Comparison of ENCODE assay signal across 17 cellular contexts in the genomic region with DNA sequence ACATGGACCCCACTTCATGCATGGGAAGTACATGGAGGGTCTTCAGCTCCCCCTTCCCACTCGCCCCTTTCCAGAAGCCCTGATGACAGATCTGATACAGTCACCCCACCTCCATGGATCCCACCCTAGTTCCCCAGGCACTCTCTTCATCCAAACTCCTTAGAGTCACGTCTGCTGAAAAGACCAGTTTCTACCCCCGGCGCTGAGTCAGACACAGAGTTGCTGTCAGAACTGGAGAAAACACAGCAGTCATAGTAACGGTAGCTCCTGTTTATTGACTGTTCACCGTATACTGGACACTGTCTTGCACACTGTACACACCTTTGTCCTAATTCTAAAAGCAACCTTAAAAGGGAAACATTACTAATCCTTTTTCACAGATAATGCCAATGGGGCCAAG. TPM values are rescaled to one million over a fixed set of nuclear protein-coding genes. Genes with fewer than 3 reads are reported as not detected.
DNase-seq lines count a peak whose midpoint lies in the region; ATAC-seq, FAIRE-seq and TF ChIP-seq lines count a peak whose summit lies in the region.
"Had no signal": no experiment of that assay in that cellular context is flagged by ENCODE, and none has a peak within 500 bp of the region (broad histone marks: within the 10 kb centered on the region; RNA-seq: fewer than 3 reads in every experiment).

No MANE protein-coding gene starts in this region.

- H3K27me3 ChIP-seq in astrocyte (ENCODE audit: insufficient read depth, low read length) (peaks cover 6% of the 10 kb centered on the region), trophoblast cell (ENCODE audit: insufficient read depth, low read length) (no peaks in the 10 kb centered on the region)
- H3K27me3 ChIP-seq: neutrophil, testis had no signal

- no peak overlapping the region for H3K27ac ChIP-seq in astrocyte (ENCODE audit: low read depth, low read length)
- peak overlapping the region; percentile 86 for H3K27ac ChIP-seq in trophoblast cell (ENCODE audit: low read depth, low read length)
- H3K27ac ChIP-seq: 22Rv1, neutrophil, testis had no signal

- FAIRE-seq in astrocyte (lab: Jason Lieb, UNC): no peak

- H3K4me1 Mint-ChIP-seq in astrocyte (ENCODE audit: low read depth, unreplicated experiment): peaks cover 18% of the 10 kb centered on the region

- no CpG with 5 or more reads among the region's 6 CpGs for WGBS in trophoblast cell (ENCODE audit: extremely low coverage, insufficient coverage, insufficient read length)

- no peak overlapping the region for H4K12ac ChIP-seq in trophoblast cell (ENCODE audit: low read depth, low read length)

- H3K4me3 ChIP-seq in astrocyte (ENCODE audit: insufficient read depth, low read depth, low read length) (no peak overlapping the region), trophoblast cell (ENCODE audit: low read depth, low read length) (no peak overlapping the region)
- H3K4me3 ChIP-seq: testis had no signal

- H3K9me3 Mint-ChIP-seq in astrocyte (ENCODE audit: unreplicated experiment): peaks cover 1% of the 10 kb centered on the region

- peak; percentile 67 to 72 for ATAC-seq in activated CD4-positive, CD25-positive, alpha-beta regulatory T cell treated with anti-CD3 and anti-CD28 coated beads, Interleukin-2, amount 50 U/mL, for 24 hours
- ATAC-seq in HG03432 (IDR thresholded peaks at IDR 0.05; ENCODE audit: unreplicated experiment) (peak; percentile 67), GM21717 (IDR thresholded peaks at IDR 0.05; ENCODE audit: unreplicated experiment) (no peak), HG03460 (IDR thresholded peaks at IDR 0.05; ENCODE audit: unreplicated experiment) (no peak), HG02981 (IDR thresholded peaks at IDR 0.05; ENCODE audit: unreplicated experiment) (no peak)

- H3K4me3 Mint-ChIP-seq in astrocyte (ENCODE audit: unreplicated experiment): no peak overlapping the region

- peak overlapping the region; percentile 54 for H3K14ac ChIP-seq in trophoblast cell (ENCODE audit: low read length)

- H2BK5ac ChIP-seq in trophoblast cell (ENCODE audit: low read depth, low read length, poor library complexity): peak overlapping the region; percentile 79

- TF ChIP-seq CTCF in astrocyte (IDR thresholded peaks at IDR 0.05; ENCODE audit: insufficient read depth, low read depth, low read length): no peak

- H3K4me1 ChIP-seq in astrocyte (ENCODE audit: insufficient read depth, low read length) (peaks cover 17% of the 10 kb centered on the region), trophoblast cell (ENCODE audit: control insufficient read depth in 1 of 2, insufficient read depth in 2 of 2, low read length in 2 of 2) (peaks cover 30 to 32% of the 10 kb centered on the region in 2 experiments)
- H3K4me1 ChIP-seq: testis had no signal

- H3K9ac ChIP-seq in astrocyte (ENCODE audit: low read length): no peak overlapping the region
- no peak overlapping the region for H3K9ac ChIP-seq in trophoblast cell (ENCODE audit: low read length)
- H3K9ac ChIP-seq: SK-N-SH had no signal

- peaks cover 27% of the 10 kb centered on the region for H3K79me1 ChIP-seq in trophoblast cell (ENCODE audit: low read length)

- H3K27me3 Mint-ChIP-seq in astrocyte (ENCODE audit: low read depth, unreplicated experiment): peaks cover 38% of the 10 kb centered on the region

- peak overlapping the region; percentile 61 for H3K18ac ChIP-seq in trophoblast cell (ENCODE audit: low read length)

- no peak overlapping the region for H3K4ac ChIP-seq in trophoblast cell (ENCODE audit: low read depth, low read length)

- H3K23ac ChIP-seq in trophoblast cell (ENCODE audit: low read length): no peak overlapping the region

- no peaks in the 10 kb centered on the region for H3K36me3 ChIP-seq in astrocyte (ENCODE audit: insufficient read depth, low read length)
- H3K36me3 ChIP-seq in trophoblast cell (ENCODE audit: control insufficient read depth in 1 of 2, insufficient read depth in 2 of 2, low read length in 2 of 2): no peaks in the 10 kb centered on the region
- H3K36me3 ChIP-seq: neutrophil had no signal

- H2AK5ac ChIP-seq in trophoblast cell (ENCODE audit: low read length): no peak overlapping the region

- H3K4me2 ChIP-seq in astrocyte (ENCODE audit: low read length): peak overlapping the region; percentile 27
- peak overlapping the region; percentile 30 for H3K4me2 ChIP-seq in trophoblast cell (ENCODE audit: low read length)
- H3K4me2 ChIP-seq: SK-N-SH had no signal

- no peak for DNase-seq in activated CD4-positive, CD25-positive, alpha-beta regulatory T cell (lab: John Stamatoyannopoulos, UW)
- DNase-seq in astrocyte (ENCODE audit: low read depth) (peak; percentile 23), trophoblast cell (no peak)
- DNase-seq: activated CD4-positive, alpha-beta T cell treated with anti-CD3 and anti-CD28 coated beads for 1 hour; activated effector memory CD4-positive, alpha-beta T cell treated with Interleukin-2 at 50 U/mL for 16 hours; COR-L47; Karpas-422; NCI-H2081; SK-N-SH; testis had no signal

- H3K9me3 ChIP-seq in astrocyte (ENCODE audit: insufficient read depth, low read depth, low read length) (no peaks in the 10 kb centered on the region), trophoblast cell (ENCODE audit: insufficient read depth, low read depth, low read length) (peaks cover 2% of the 10 kb centered on the region)
- H3K9me3 ChIP-seq: neutrophil, SK-N-SH, testis had no signal

- peak overlapping the region; percentile 92 for H3K27ac Mint-ChIP-seq in astrocyte (ENCODE audit: unreplicated experiment)

- H2BK120ac ChIP-seq in trophoblast cell (ENCODE audit: insufficient read depth, low read length, poor library complexity): peak overlapping the region; percentile 81

- H3K79me2 ChIP-seq in astrocyte (ENCODE audit: insufficient read depth, low read length) (no peaks in the 10 kb centered on the region), trophoblast cell (ENCODE audit: control insufficient read depth, insufficient read depth, low read length, poor library complexity) (no peaks in the 10 kb centered on the region)

- H4K91ac ChIP-seq in trophoblast cell (ENCODE audit: low read depth, low read length): peak overlapping the region; percentile 82

- H3K36me3 Mint-ChIP-seq in astrocyte (ENCODE audit: low read depth, unreplicated experiment): no peaks in the 10 kb centered on the region

- no peaks in the 10 kb centered on the region for H4K20me1 ChIP-seq in astrocyte (ENCODE audit: insufficient read depth, low read length)

- H2AFZ ChIP-seq in astrocyte (ENCODE audit: low read depth, low read length) (no peak overlapping the region), trophoblast cell (ENCODE audit: insufficient read depth, low read length, poor library complexity) (peak overlapping the region; percentile 35)

- peak overlapping the region; percentile 78 for H2BK12ac ChIP-seq in trophoblast cell (ENCODE audit: low read length)

- peak overlapping the region; percentile 73 for H4K8ac ChIP-seq in trophoblast cell (ENCODE audit: low read depth, low read length)

RNA-seq across cellular contexts. Expression of gene DRD2, which starts 29.1 kb away (rescaled TPM):
- 0.14 TPM in 1 of 2 replicates, not detected in the other for total RNA-seq in astrocyte
- 10.0 and 10.4 TPM in 2 replicates for polyA plus RNA-seq in trophoblast cell (2013)

RNA-seq across cellular contexts. Expression of gene ANKK1, which starts 58.5 kb away (rescaled TPM):
- total RNA-seq in astrocyte: 0.19 TPM in 1 of 2 replicates, not detected in the other
- 0.26 and 0.38 TPM in 2 replicates for polyA plus RNA-seq in trophoblast cell (2013)

Comparison
In these comparisons a context has a peak if more than half of its experiments do, and no peak if none do; other contexts are left out.
1. ATAC-seq: peak in activated CD4-positive, CD25-positive, alpha-beta regulatory T cell treated with anti-CD3 and anti-CD28 coated beads, Interleukin-2, amount 50 U/mL, for 24 hours (2 of 2) and HG03432 (single experiment); none in GM21717 (single experiment), HG03460 (single experiment) and HG02981 (single experiment).